ENCODE assay signal across 2 cellular contexts in genomic region chr1:214541206-214541605, GRCh38.
TF ChIP-seq lines count a peak whose summit lies in the region.

No MANE protein-coding gene starts in this region.

TF ChIP-seq in HEK293, 187 proteins besides CTCF, POLR2A, EP300 and RAD21:
- no peak for TF ChIP-seq ZNF529 (tag by site-specific recombination; IDR thresholded peaks at IDR 0.05; ENCODE audit: insufficient replicate concordance)
- TF ChIP-seq KLF10 (tag by site-specific recombination; IDR thresholded peaks at IDR 0.05): no peak
- no peak for TF ChIP-seq ZNF704 (tag by site-specific recombination; IDR thresholded peaks at IDR 0.05)
- TF ChIP-seq, protein P1, sequence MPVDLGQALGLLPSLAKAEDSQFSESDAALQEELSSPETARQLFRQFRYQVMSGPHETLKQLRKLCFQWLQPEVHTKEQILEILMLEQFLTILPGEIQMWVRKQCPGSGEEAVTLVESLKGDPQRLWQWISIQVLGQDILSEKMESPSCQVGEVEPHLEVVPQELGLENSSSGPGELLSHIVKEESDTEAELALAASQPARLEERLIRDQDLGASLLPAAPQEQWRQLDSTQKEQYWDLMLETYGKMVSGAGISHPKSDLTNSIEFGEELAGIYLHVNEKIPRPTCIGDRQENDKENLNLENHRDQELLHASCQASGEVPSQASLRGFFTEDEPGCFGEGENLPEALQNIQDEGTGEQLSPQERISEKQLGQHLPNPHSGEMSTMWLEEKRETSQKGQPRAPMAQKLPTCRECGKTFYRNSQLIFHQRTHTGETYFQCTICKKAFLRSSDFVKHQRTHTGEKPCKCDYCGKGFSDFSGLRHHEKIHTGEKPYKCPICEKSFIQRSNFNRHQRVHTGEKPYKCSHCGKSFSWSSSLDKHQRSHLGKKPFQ (tag by site-specific recombination; IDR thresholded peaks at IDR 0.05): peak; percentile 99
- no peak for TF ChIP-seq ZNF580 (tag by site-specific recombination; IDR thresholded peaks at IDR 0.05)
- TF ChIP-seq, protein P2, sequence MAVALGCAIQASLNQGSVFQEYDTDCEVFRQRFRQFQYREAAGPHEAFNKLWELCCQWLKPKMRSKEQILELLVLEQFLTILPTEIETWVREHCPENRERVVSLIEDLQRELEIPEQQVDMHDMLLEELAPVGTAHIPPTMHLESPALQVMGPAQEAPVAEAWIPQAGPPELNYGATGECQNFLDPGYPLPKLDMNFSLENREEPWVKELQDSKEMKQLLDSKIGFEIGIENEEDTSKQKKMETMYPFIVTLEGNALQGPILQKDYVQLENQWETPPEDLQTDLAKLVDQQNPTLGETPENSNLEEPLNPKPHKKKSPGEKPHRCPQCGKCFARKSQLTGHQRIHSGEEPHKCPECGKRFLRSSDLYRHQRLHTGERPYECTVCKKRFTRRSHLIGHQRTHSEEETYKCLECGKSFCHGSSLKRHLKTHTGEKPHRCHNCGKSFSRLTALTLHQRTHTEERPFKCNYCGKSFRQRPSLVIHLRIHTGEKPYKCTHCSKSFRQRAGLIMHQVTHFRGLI (tag by site-specific recombination; IDR thresholded peaks at IDR 0.05): no peak
- TF ChIP-seq ZNF423 (tag by site-specific recombination; IDR thresholded peaks at IDR 0.05): no peak
- TF ChIP-seq ZNF600 (tag by site-specific recombination; IDR thresholded peaks at IDR 0.05): peak; percentile 36; the same call in 1 of the 2 replicates
- peak; percentile 43; the same call in 1 of the 2 replicates for TF ChIP-seq PRDM1 (tag by site-specific recombination; IDR thresholded peaks at IDR 0.05)
- TF ChIP-seq ZNF16 (tag by site-specific recombination; IDR thresholded peaks at IDR 0.05; ENCODE audit: low read depth): 0 out of 2 replicates have a peak, but pooled peaks have one; percentile 23
- 0 out of 2 replicates have a peak, but pooled peaks have one; percentile 16 for TF ChIP-seq ZEB2 (tag by site-specific recombination; IDR thresholded peaks at IDR 0.05)
- TF ChIP-seq ZNF292 (tag by site-specific recombination; IDR thresholded peaks at IDR 0.05; ENCODE audit: borderline replicate concordance, low read depth): no peak
TF ChIP-seq in HEK293: peak in this region for 5.

TF ChIP-seq in GM12878, 131 proteins besides CTCF, POLR2A, EP300 and RAD21:
- TF ChIP-seq, protein P3, sequence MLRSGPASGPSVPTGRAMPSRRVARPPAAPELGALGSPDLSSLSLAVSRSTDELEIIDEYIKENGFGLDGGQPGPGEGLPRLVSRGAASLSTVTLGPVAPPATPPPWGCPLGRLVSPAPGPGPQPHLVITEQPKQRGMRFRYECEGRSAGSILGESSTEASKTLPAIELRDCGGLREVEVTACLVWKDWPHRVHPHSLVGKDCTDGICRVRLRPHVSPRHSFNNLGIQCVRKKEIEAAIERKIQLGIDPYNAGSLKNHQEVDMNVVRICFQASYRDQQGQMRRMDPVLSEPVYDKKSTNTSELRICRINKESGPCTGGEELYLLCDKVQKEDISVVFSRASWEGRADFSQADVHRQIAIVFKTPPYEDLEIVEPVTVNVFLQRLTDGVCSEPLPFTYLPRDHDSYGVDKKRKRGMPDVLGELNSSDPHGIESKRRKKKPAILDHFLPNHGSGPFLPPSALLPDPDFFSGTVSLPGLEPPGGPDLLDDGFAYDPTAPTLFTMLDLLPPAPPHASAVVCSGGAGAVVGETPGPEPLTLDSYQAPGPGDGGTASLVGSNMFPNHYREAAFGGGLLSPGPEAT (IDR thresholded peaks at IDR 0.05; ENCODE audit: low read depth): peak; percentile 53
- no peak for TF ChIP-seq SPI1 (IDR thresholded peaks at IDR 0.05; ENCODE audit: borderline replicate concordance, insufficient read depth, low read depth, low read length)
